In genomic region chr22:19637405-19638281, GRCh38 we compare ENCODE assay signal across 17 cellular contexts.
"Had no signal": no experiment of that assay in that cellular context is flagged by ENCODE, and none has a peak within 500 bp of the region (broad histone marks: within the 10 kb centered on the region; RNA-seq: fewer than 3 reads in every experiment).

No MANE protein-coding gene starts in this region.

- H3K4me1 Mint-ChIP-seq: naive thymus-derived CD4-positive, alpha-beta T cell had no signal

- H3K9me3 ChIP-seq: left ventricle myocardium inferior, tibial artery, upper lobe of right lung, vagina had no signal

- DNase-seq: cerebellar nuclear complex; effector CD4-positive, alpha-beta T cell; foreskin melanocyte; hippocampal formation; left ventricle myocardium inferior; mesendoderm; naive thymus-derived CD4-positive, alpha-beta T cell; stimulated activated CD4-positive, alpha-beta T cell treated with anti-CD3 and anti-CD28 coated beads, Interleukin-2, amount 100 ng/mL, for 48 hours; upper lobe of right lung had no signal

- H3K36me3 Mint-ChIP-seq: naive thymus-derived CD4-positive, alpha-beta T cell; neural progenitor cell had no signal

- H3K4me3 Mint-ChIP-seq: naive thymus-derived CD4-positive, alpha-beta T cell; neural progenitor cell; stimulated activated naive CD8-positive, alpha-beta T cell treated with anti-CD3 and anti-CD28 coated beads, Interleukin-15, Interleukin-2, amounts not matched to agents 100 ng/mL and 50 ng/mL, for 24 hours had no signal

- H3K27ac ChIP-seq: left ventricle myocardium inferior, neural progenitor cell, tibial artery, upper lobe of right lung, vagina had no signal

- H3K4me1 ChIP-seq: left ventricle myocardium inferior, neural progenitor cell, tibial artery, upper lobe of right lung, vagina had no signal

- H3K36me3 ChIP-seq: left ventricle myocardium inferior, neural progenitor cell, tibial artery, upper lobe of right lung, vagina had no signal

- H2AFZ ChIP-seq: neural progenitor cell had no signal

- H3K9me3 Mint-ChIP-seq: naive thymus-derived CD4-positive, alpha-beta T cell; neural progenitor cell; stimulated activated naive CD8-positive, alpha-beta T cell treated with anti-CD3 and anti-CD28 coated beads, Interleukin-15, Interleukin-2, amounts not matched to agents 100 ng/mL and 50 ng/mL, for 24 hours had no signal

- H3K4me2 ChIP-seq: neural progenitor cell, smooth muscle cell had no signal

- H3K27me3 ChIP-seq: vagina had no signal

- H3K4me3 ChIP-seq: left ventricle myocardium inferior, lung, neural progenitor cell, smooth muscle cell, tibial artery, upper lobe of right lung, vagina had no signal

- H3K27ac Mint-ChIP-seq: naive thymus-derived CD4-positive, alpha-beta T cell; neural progenitor cell; stimulated activated naive CD8-positive, alpha-beta T cell treated with anti-CD3 and anti-CD28 coated beads, Interleukin-15, Interleukin-2, amounts not matched to agents 100 ng/mL and 50 ng/mL, for 24 hours had no signal

- FAIRE-seq: colon, islet of Langerhans had no signal

- H3K9ac ChIP-seq: neural progenitor cell had no signal

- ATAC-seq: naive thymus-derived CD4-positive, alpha-beta T cell; upper lobe of right lung had no signal
